ENCODE assay signal across 1 cellular context in the genomic region with DNA sequence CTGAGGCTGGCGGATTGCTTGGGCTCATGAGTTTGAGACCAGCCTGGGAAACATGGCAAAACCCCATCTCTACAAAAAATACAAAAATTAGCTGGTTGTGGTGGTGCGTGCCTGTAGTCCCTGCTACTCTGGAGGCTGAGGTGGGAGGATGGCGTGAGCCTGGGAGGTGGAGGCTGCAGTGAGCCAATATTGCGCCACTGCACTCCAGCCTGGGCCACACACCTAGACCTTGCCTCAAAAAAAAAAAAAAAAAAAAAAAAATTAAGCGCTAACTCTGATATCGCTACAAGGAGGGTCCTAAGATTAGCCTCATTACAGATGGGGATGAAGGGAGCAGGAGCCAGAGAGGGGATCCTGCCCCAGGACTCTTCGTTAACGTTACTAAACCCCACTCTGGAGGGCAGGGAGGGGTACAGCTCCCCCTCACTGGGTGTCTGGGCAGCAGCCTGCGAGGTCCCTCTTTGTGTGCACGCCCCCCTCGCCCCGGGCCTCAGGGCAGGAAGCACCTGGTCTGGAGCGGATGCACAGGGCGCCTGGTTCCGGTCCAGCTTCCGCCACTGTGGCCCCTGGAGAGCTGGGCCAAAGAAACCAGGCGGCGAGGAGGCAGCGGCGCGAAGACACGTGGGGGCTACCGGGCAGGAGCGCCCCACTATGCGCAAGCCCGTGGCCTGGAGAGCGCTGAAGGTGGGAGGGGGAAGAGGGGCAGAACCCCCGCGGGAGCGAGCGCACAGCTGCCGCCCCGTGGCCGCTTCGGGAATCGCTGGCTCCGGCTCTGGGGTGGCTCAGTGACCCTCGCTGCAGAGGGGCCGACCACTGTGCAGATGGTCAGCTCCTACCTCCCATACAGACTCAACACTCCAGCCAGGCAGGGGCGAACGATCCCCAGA.
A peak's percentile ranks its signal among the peaks of the same experiment; 100 is the strongest.
TF ChIP-seq lines count a peak whose summit lies in the region.

No MANE protein-coding gene starts in this region.

TF ChIP-seq in K562, 482 proteins besides CTCF, POLR2A, EP300 and RAD21 (continued from another document and continues in another):
- TF ChIP-seq RBM25 (IDR thresholded peaks at IDR 0.05; ENCODE audit: low read depth, low read length, severe bottlenecking) (no peak), HDAC2 (IDR thresholded peaks at IDR 0.05) (peak; percentile 47; the same call in 1 of the 2 replicates), MAFG (tag; conservative IDR thresholded peaks at IDR 0.05) (no peak), MYC (IDR thresholded peaks at IDR 0.05; ENCODE audit: low read depth, low read length) (peak; percentile 73; the same call in 1 of the 2 replicates), MYC (CRISPR knock-in tag; IDR thresholded peaks at IDR 0.05; ENCODE audit: borderline replicate concordance, low read depth) (peak; percentile 76; the same call in 1 of the 2 replicates), ZNF165 (CRISPR knock-in tag; IDR thresholded peaks at IDR 0.05; ENCODE audit: borderline replicate concordance) (peak; percentile 20; the same call in 1 of the 2 replicates), EP400 (IDR thresholded peaks at IDR 0.05) (peak; percentile 41; the same call in 1 of the 2 replicates), OTX1 (CRISPR knock-in tag; IDR thresholded peaks at IDR 0.05) (no peak), KLF1 (tag; IDR thresholded peaks at IDR 0.05) (no peak), SAFB (IDR thresholded peaks at IDR 0.05; ENCODE audit: borderline replicate concordance, low read depth, low read length) (0 out of 2 replicates have a peak, but pooled peaks have one; percentile 39), CTBP1 (IDR thresholded peaks at IDR 0.05; ENCODE audit: borderline replicate concordance) (peak; percentile 55; the same call in 1 of the 2 replicates), PHF20 (IDR thresholded peaks at IDR 0.05; ENCODE audit: partially characterized antibody) (no peak), DDX20 (tag; IDR thresholded peaks at IDR 0.05; ENCODE audit: low read depth) (no peak), EWSR1 (IDR thresholded peaks at IDR 0.05; ENCODE audit: borderline replicate concordance, low read depth, partially characterized antibody) (no peak), ZNF507 (tag; conservative IDR thresholded peaks at IDR 0.05) (no peak), NEUROD1 (IDR thresholded peaks at IDR 0.05; ENCODE audit: borderline replicate concordance, low read depth, low read length, partially characterized antibody) (peak; percentile 27), HNRNPH1 (optimal IDR thresholded peaks at IDR 0.05; ENCODE audit: low read depth, low read length) (no peak), TGIF2 (CRISPR knock-in tag; IDR thresholded peaks at IDR 0.05) (no peak), RHOXF2B (CRISPR knock-in tag; conservative IDR thresholded peaks at IDR 0.05) (no peak), CCAR2 (IDR thresholded peaks at IDR 0.05; ENCODE audit: low read depth, low read length) (no peak), NCOR1 (IDR thresholded peaks at IDR 0.05) (no peak), ZKSCAN8 (CRISPR knock-in tag; IDR thresholded peaks at IDR 0.05) (no peak; the same call in 1 of the 2 replicates), HSF4 (CRISPR knock-in tag; IDR thresholded peaks at IDR 0.05; ENCODE audit: borderline replicate concordance) (peak; percentile 40; the same call in 1 of the 2 replicates), BDP1 (IDR thresholded peaks at IDR 0.05; ENCODE audit: insufficient read depth, insufficient read length) (no peak), SREBF2 (CRISPR knock-in tag; IDR thresholded peaks at IDR 0.05) (no peak), ZNF57 (CRISPR knock-in tag; IDR thresholded peaks at IDR 0.05) (peak; percentile 68; the same call in 1 of the 2 replicates), SMARCA4 (IDR thresholded peaks at IDR 0.05) (0 out of 2 replicates have a peak, but pooled peaks have one; percentile 21), ZNF121 (CRISPR knock-in tag; conservative IDR thresholded peaks at IDR 0.05) (no peak), RBM14 (IDR thresholded peaks at IDR 0.05; ENCODE audit: borderline replicate concordance, insufficient read depth, low read depth, low read length) (0 out of 2 replicates have a peak, but pooled peaks have one; percentile 66), ZNF830 (CRISPR knock-in tag; IDR thresholded peaks at IDR 0.05) (no peak), ZNF217 (CRISPR knock-in tag; IDR thresholded peaks at IDR 0.05) (no peak), ZNF24 (IDR thresholded peaks at IDR 0.05) (no peak), ILF3 (IDR thresholded peaks at IDR 0.05; ENCODE audit: borderline replicate concordance) (no peak), NR1H2 (CRISPR knock-in tag; IDR thresholded peaks at IDR 0.05) (no peak), CBX2 (IDR thresholded peaks at IDR 0.05; ENCODE audit: insufficient read depth, low read length, poor library complexity, severe bottlenecking) (no peak), BRD4 (IDR thresholded peaks at IDR 0.05) (peak; percentile 43; the same call in 1 of the 2 replicates), TAF15 (IDR thresholded peaks at IDR 0.05; ENCODE audit: low read depth, low read length) (no peak), PHF8 (IDR thresholded peaks at IDR 0.05; ENCODE audit: borderline replicate concordance, low read length) (no peak; the same call in 1 of the 2 replicates), PATZ1 (CRISPR knock-in tag; IDR thresholded peaks at IDR 0.05; ENCODE audit: borderline replicate concordance) (no peak), PHTF2 (CRISPR knock-in tag; IDR thresholded peaks at IDR 0.05) (no peak), RBM39 (optimal IDR thresholded peaks at IDR 0.05; ENCODE audit: low read depth, low read length) (no peak), RCOR1 (IDR thresholded peaks at IDR 0.05; ENCODE audit: borderline replicate concordance in 1 of 2, low read depth in 2 of 2, low read length in 2 of 2) (peak in 1 of 2 experiments; percentile 58; a peak in 2 of 4 replicates), SOX6 (IDR thresholded peaks at IDR 0.05) (no peak), XRCC3 (IDR thresholded peaks at IDR 0.05) (no peak), TEAD2 (tag; IDR thresholded peaks at IDR 0.05) (no peak), IFI16 (CRISPR knock-in tag; IDR thresholded peaks at IDR 0.05) (no peak), HOXB6 (CRISPR knock-in tag; IDR thresholded peaks at IDR 0.05; ENCODE audit: borderline replicate concordance) (no peak), NR2C2 (CRISPR knock-in tag; IDR thresholded peaks at IDR 0.05) (peak; percentile 71; the same call in 1 of the 2 replicates), NR2C2 (tag; IDR thresholded peaks at IDR 0.05) (no peak), BACH1 (tag; IDR thresholded peaks at IDR 0.05) (no peak), CBX5 (IDR thresholded peaks at IDR 0.05; ENCODE audit: borderline replicate concordance, low read depth) (no peak)
- TF ChIP-seq, protein P1, sequence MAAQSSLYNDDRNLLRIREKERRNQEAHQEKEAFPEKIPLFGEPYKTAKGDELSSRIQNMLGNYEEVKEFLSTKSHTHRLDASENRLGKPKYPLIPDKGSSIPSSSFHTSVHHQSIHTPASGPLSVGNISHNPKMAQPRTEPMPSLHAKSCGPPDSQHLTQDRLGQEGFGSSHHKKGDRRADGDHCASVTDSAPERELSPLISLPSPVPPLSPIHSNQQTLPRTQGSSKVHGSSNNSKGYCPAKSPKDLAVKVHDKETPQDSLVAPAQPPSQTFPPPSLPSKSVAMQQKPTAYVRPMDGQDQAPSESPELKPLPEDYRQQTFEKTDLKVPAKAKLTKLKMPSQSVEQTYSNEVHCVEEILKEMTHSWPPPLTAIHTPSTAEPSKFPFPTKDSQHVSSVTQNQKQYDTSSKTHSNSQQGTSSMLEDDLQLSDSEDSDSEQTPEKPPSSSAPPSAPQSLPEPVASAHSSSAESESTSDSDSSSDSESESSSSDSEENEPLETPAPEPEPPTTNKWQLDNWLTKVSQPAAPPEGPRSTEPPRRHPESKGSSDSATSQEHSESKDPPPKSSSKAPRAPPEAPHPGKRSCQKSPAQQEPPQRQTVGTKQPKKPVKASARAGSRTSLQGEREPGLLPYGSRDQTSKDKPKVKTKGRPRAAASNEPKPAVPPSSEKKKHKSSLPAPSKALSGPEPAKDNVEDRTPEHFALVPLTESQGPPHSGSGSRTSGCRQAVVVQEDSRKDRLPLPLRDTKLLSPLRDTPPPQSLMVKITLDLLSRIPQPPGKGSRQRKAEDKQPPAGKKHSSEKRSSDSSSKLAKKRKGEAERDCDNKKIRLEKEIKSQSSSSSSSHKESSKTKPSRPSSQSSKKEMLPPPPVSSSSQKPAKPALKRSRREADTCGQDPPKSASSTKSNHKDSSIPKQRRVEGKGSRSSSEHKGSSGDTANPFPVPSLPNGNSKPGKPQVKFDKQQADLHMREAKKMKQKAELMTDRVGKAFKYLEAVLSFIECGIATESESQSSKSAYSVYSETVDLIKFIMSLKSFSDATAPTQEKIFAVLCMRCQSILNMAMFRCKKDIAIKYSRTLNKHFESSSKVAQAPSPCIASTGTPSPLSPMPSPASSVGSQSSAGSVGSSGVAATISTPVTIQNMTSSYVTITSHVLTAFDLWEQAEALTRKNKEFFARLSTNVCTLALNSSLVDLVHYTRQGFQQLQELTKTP (IDR thresholded peaks at IDR 0.05; ENCODE audit: low read depth in 1 of 2, partially characterized antibody in 2 of 2): peak in 1 of 2 experiments; percentile 40
- TF ChIP-seq, protein P2, sequence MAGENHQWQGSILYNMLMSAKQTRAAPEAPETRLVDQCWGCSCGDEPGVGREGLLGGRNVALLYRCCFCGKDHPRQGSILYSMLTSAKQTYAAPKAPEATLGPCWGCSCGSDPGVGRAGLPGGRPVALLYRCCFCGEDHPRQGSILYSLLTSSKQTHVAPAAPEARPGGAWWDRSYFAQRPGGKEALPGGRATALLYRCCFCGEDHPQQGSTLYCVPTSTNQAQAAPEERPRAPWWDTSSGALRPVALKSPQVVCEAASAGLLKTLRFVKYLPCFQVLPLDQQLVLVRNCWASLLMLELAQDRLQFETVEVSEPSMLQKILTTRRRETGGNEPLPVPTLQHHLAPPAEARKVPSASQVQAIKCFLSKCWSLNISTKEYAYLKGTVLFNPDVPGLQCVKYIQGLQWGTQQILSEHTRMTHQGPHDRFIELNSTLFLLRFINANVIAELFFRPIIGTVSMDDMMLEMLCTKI (IDR thresholded peaks at IDR 0.05; ENCODE audit: partially characterized antibody): no peak
- TF ChIP-seq, protein P3, sequence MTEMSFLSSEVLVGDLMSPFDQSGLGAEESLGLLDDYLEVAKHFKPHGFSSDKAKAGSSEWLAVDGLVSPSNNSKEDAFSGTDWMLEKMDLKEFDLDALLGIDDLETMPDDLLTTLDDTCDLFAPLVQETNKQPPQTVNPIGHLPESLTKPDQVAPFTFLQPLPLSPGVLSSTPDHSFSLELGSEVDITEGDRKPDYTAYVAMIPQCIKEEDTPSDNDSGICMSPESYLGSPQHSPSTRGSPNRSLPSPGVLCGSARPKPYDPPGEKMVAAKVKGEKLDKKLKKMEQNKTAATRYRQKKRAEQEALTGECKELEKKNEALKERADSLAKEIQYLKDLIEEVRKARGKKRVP (CRISPR knock-in tag; IDR thresholded peaks at IDR 0.05): no peak
- TF ChIP-seq, protein P4, sequence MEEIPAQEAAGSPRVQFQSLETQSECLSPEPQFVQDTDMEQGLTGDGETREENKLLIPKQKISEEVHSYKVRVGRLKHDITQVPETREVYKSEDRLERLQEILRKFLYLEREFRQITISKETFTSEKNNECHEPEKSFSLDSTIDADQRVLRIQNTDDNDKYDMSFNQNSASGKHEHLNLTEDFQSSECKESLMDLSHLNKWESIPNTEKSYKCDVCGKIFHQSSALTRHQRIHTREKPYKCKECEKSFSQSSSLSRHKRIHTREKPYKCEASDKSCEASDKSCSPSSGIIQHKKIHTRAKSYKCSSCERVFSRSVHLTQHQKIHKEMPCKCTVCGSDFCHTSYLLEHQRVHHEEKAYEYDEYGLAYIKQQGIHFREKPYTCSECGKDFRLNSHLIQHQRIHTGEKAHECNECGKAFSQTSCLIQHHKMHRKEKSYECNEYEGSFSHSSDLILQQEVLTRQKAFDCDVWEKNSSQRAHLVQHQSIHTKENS (CRISPR knock-in tag; IDR thresholded peaks at IDR 0.05): no peak
- TF ChIP-seq, protein P5, sequence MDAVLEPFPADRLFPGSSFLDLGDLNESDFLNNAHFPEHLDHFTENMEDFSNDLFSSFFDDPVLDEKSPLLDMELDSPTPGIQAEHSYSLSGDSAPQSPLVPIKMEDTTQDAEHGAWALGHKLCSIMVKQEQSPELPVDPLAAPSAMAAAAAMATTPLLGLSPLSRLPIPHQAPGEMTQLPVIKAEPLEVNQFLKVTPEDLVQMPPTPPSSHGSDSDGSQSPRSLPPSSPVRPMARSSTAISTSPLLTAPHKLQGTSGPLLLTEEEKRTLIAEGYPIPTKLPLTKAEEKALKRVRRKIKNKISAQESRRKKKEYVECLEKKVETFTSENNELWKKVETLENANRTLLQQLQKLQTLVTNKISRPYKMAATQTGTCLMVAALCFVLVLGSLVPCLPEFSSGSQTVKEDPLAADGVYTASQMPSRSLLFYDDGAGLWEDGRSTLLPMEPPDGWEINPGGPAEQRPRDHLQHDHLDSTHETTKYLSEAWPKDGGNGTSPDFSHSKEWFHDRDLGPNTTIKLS (IDR thresholded peaks at IDR 0.05; ENCODE audit: borderline replicate concordance, low read depth): no peak
